In genomic region chr1:24047101-24047459, GRCh38 we compare ENCODE assay signal across 12 cellular contexts.
DNase-seq lines count a peak whose midpoint lies in the region; ATAC-seq and TF ChIP-seq lines count a peak whose summit lies in the region.
"Had no signal": no experiment of that assay in that cellular context is flagged by ENCODE, and none has a peak within 500 bp of the region (broad histone marks: within the 10 kb centered on the region; RNA-seq: fewer than 3 reads in every experiment).

No MANE protein-coding gene starts in this region.

- TF ChIP-seq CTCF in fibroblast of pulmonary artery (IDR thresholded peaks at IDR 0.05; ENCODE audit: low read length, missing control alignments), result no peak

- intact Hi-C loops in posterior vena cava (cut with DNase I), result no loop called here

- H3K4me3 ChIP-seq in fibroblast of pulmonary artery (replicated peaks; ENCODE audit: low read depth, low read length), result no peak overlapping the region

- peak; percentile 86 for DNase-seq in Daoy (ENCODE audit: low read depth)
- peak; percentile 76 for DNase-seq in RPMI7951 (ENCODE audit: low read depth)
- DNase-seq in fibroblast of pulmonary artery (ENCODE audit: low read depth), result peak; percentile 61
- peak; percentile 83 for DNase-seq in posterior vena cava (ENCODE audit: low spot score)
- no peak for DNase-seq in activated CD8-positive, alpha-beta memory T cell treated with anti-CD3 and anti-CD28 coated beads, Interleukin-2, amount 50 U/mL, for 4 hours
- no peak for DNase-seq in ureter (ENCODE audit: low spot score)
- DNase-seq in UCSD-AML1 (lab: John Stamatoyannopoulos, UW; ENCODE audit: unreplicated experiment), result no peak
- DNase-seq: activated naive CD4-positive, alpha-beta T cell treated with Interleukin-2 at 50 U/mL for 16 hours; CD8-positive, alpha-beta T cell; GOT3; NCI-H774 had no signal

- ATAC-seq in HG03135 (IDR thresholded peaks at IDR 0.05; ENCODE audit: unreplicated experiment), result no peak
- ATAC-seq: CD8-positive, alpha-beta T cell had no signal

Comparison
In these comparisons a context has a peak if more than half of its experiments do, and no peak if none do; other contexts are left out.
1. DNase-seq: peak in Daoy (single experiment), RPMI7951 (single experiment), fibroblast of pulmonary artery (single experiment) and posterior vena cava (single experiment); none in activated CD8-positive, alpha-beta memory T cell treated with anti-CD3 and anti-CD28 coated beads, Interleukin-2, amount 50 U/mL, for 4 hours (single experiment), ureter (single experiment) and UCSD-AML1 (single experiment).